ENCODE assay signal across 8 cellular contexts in genomic region chr13:49585220-49586157, GRCh38. TPM values are rescaled to one million over a fixed set of nuclear protein-coding genes. Genes with fewer than 3 reads are reported as not detected.
DNase-seq lines count a peak whose midpoint lies in the region; ATAC-seq and TF ChIP-seq lines count a peak whose summit lies in the region.

TSS of gene RCBTB1 (minus strand) at chr13:49585558. CDS start at chr13:49567279, 18,279 bp downstream.

- no peaks in the 10 kb centered on the region for H3K9me3 ChIP-seq in HUES48 (ENCODE audit: control insufficient read depth, insufficient read depth, low read length)

- peaks cover 0 to 4% of the 10 kb centered on the region in 2 donors for H3K27me3 Mint-ChIP-seq in natural killer cell treated with Interleukin-12 subunit alpha and Interleukin-12 subunit beta and Interleukin-15 and Interleukin-18, amount 100 ng/mL, for 72 hours

- H3K4me3 ChIP-seq in HUES48 (ENCODE audit: low read depth, low read length) (peak within 1 kb of the TSS; percentile 69), fibroblast of the aortic adventitia (ENCODE audit: low read depth, low read length) (peak within 1 kb of the TSS; percentile 89)

- peak within 1 kb of the TSS; percentile 95 for H3K27ac ChIP-seq in HUES48 (ENCODE audit: low read depth, low read length)

- peaks cover 6% of the 10 kb centered on the region; the same call in 1 of the 2 replicates for H3K27me3 ChIP-seq in HUES48 (ENCODE audit: control insufficient read depth, insufficient read depth, low read length)

- peaks cover 3% of the 10 kb centered on the region; the same call in 1 of the 2 replicates for H3K4me1 ChIP-seq in HUES48 (ENCODE audit: control insufficient read depth, insufficient read depth, low read length)

- peaks cover 13 to 29% of the 10 kb centered on the region in 2 donors for H3K4me1 Mint-ChIP-seq in natural killer cell treated with Interleukin-12 subunit alpha and Interleukin-12 subunit beta and Interleukin-15 and Interleukin-18, amount 100 ng/mL, for 72 hours (ENCODE audit: low read depth in 2 of 2)

- H3K4me3 Mint-ChIP-seq in natural killer cell treated with Interleukin-12 subunit alpha and Interleukin-12 subunit beta and Interleukin-15 and Interleukin-18, amount 100 ng/mL, for 72 hours = peak within 1 kb of the TSS; percentile 96

- no peak for TF ChIP-seq CTCF in fibroblast of the aortic adventitia (IDR thresholded peaks at IDR 0.05; ENCODE audit: insufficient read depth, low read length)

- no peaks in the 10 kb centered on the region for H3K9me3 Mint-ChIP-seq in natural killer cell treated with Interleukin-12 subunit alpha and Interleukin-12 subunit beta and Interleukin-15 and Interleukin-18, amount 100 ng/mL, for 72 hours

- DNase-seq in DMS 273 treated with DMSO at 0.1 percent for 48 hours (lab: John Stamatoyannopoulos, UW) (peak; percentile 35), RKO (ENCODE audit: low spot score) (peak; percentile 72), fibroblast of the aortic adventitia (ENCODE audit: low read depth) (peak; percentile 41)
- DNase-seq in activated effector memory CD4-positive, alpha-beta T cell treated with Interleukin-2 at 50 U/mL for 16 hours = peak; percentile 65
- DNase-seq in natural killer cell treated with Interleukin-12 subunit alpha and Interleukin-12 subunit beta and Interleukin-15 and Interleukin-18, amount 100 ng/mL, for 72 hours (ENCODE audit: low spot score) = peak; percentile 79
- DNase-seq in stimulated activated naive CD8-positive, alpha-beta T cell treated with anti-CD3 and anti-CD28 coated beads, Interleukin-15, Interleukin-2, amounts not matched to agents 100 U/mL and 50 U/mL, for 24 hours = peak; percentile 77

- H3K36me3 Mint-ChIP-seq in natural killer cell treated with Interleukin-12 subunit alpha and Interleukin-12 subunit beta and Interleukin-15 and Interleukin-18, amount 100 ng/mL, for 72 hours = peaks cover 15% of the 10 kb centered on the region

- H3K36me3 ChIP-seq in HUES48 (ENCODE audit: control insufficient read depth, insufficient read depth, low read length) = no peaks in the 10 kb centered on the region; the same call in 1 of the 2 replicates

- peak; percentile 91 for ATAC-seq in GM21381 (IDR thresholded peaks at IDR 0.05; ENCODE audit: unreplicated experiment)
- peak; percentile 96 to 97 for ATAC-seq in natural killer cell treated with Interleukin-12 subunit alpha and Interleukin-12 subunit beta and Interleukin-15 and Interleukin-18, amount 100 ng/mL, for 72 hours
- ATAC-seq in stimulated activated naive CD8-positive, alpha-beta T cell treated with anti-CD3 and anti-CD28 coated beads, Interleukin-15, Interleukin-2, amounts not matched to agents 100 U/mL and 50 U/mL, for 24 hours = peak; percentile 98

- peak within 1 kb of the TSS; percentile 91 for H3K9ac ChIP-seq in HUES48 (ENCODE audit: low read depth, low read length)

- peak within 1 kb of the TSS; percentile 81 to 86 for H3K27ac Mint-ChIP-seq in natural killer cell treated with Interleukin-12 subunit alpha and Interleukin-12 subunit beta and Interleukin-15 and Interleukin-18, amount 100 ng/mL, for 72 hours

RNA-seq across cellular contexts. Expression of gene RCBTB1, which starts in this region (rescaled TPM):
- total RNA-seq in fibroblast of the aortic adventitia (ENCODE audit: low replicate concordance) = 24.0 and 40.7 TPM in 2 replicates
- 10 to 100 TPM; 13.0 to 21.3 TPM for total RNA-seq in natural killer cell treated with Interleukin-12 subunit alpha and Interleukin-12 subunit beta and Interleukin-15 and Interleukin-18, amount 100 ng/mL, for 72 hours

Comparison
In these comparisons a context has a peak if more than half of its experiments do, and no peak if none do; other contexts are left out.
1. Peak in every context shown above with its lines: DNase-seq, ATAC-seq, H3K4me3 ChIP-seq and H3K27ac ChIP-seq.